10 cellular contexts compared by ENCODE assay signal in the genomic region with DNA sequence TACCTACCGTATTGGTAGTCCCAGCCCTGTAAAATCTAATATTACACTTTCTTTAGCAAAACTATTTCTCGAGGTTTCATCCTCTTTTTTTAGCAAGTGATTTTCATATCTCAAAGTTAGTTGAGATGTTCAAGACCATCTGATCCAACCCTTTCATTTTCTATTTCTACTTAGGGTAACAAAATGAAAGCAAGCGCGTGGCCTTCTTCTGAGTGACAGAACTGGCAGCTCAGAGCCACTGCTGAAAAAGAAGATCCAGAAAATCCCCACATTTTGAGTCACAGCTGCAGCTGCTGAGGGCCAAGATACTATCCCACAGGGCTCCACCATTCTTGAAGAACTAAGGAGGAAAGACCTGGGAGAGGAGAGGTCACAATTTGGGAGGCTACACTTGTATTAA. TPM values are rescaled to one million over a fixed set of nuclear protein-coding genes. Genes with fewer than 3 reads are reported as not detected.
DNase-seq lines count a peak whose midpoint lies in the region; ATAC-seq and TF ChIP-seq lines count a peak whose summit lies in the region.
"Had no signal": no experiment of that assay in that cellular context is flagged by ENCODE, and none has a peak within 500 bp of the region (broad histone marks: within the 10 kb centered on the region; RNA-seq: fewer than 3 reads in every experiment).

No MANE protein-coding gene starts in this region.

- 86 to 92% methylated on average over 4 of the region's 4 CpGs for WGBS in lower leg skin, 2 donors

- H3K27me3 Mint-ChIP-seq in naive B cell: no peaks in the 10 kb centered on the region
- H3K27me3 Mint-ChIP-seq: activated T-cell treated with anti-CD3 and anti-CD28 coated beads, Interleukin-2, amount 50 U/mL, for 24 hours had no signal

- H3K4me3 Mint-ChIP-seq in naive B cell: peak overlapping the region; percentile 54 to 90 (median 78)
- H3K4me3 Mint-ChIP-seq: activated T-cell treated with anti-CD3 and anti-CD28 coated beads, Interleukin-2, amount 50 U/mL, for 24 hours; dendritic cell treated with granulocyte-macrophage colony-stimulating factor and Interleukin-4, amounts not matched to agents 40 ng/mL and 50 ng/mL, for 4 days had no signal

- TF ChIP-seq CTCF in lower leg skin (IDR thresholded peaks at IDR 0.05): no peak

- intact Hi-C loops in lower leg skin (cut with DNase I; ENCODE audit: low total_unique reads) (no loop called here), Right ventricle myocardium inferior (cut with DNase I) (no loop called here)

- H3K4me3 ChIP-seq in lower leg skin (ENCODE audit: low read depth, poor library complexity, severe bottlenecking): no peak overlapping the region
- H3K4me3 ChIP-seq: SK-N-MC had no signal

- H3K27ac Mint-ChIP-seq in naive B cell: peak overlapping the region; percentile 86 to 97 (median 92)
- H3K27ac Mint-ChIP-seq: activated T-cell treated with anti-CD3 and anti-CD28 coated beads, Interleukin-2, amount 50 U/mL, for 24 hours; dendritic cell treated with granulocyte-macrophage colony-stimulating factor and Interleukin-4, amounts not matched to agents 40 ng/mL and 50 ng/mL, for 4 days had no signal

- TF ChIP-seq POLR2A in lower leg skin (IDR thresholded peaks at IDR 0.05): no peak

- H3K36me3 Mint-ChIP-seq in naive B cell: peaks cover 0 to 8% of the 10 kb centered on the region in 2 donors

- DNase-seq in naive B cell: peak; percentile 41
- DNase-seq in lower leg skin (ENCODE audit: low spot score in 2 of 2): no peak
- no peak for DNase-seq in GDM1 (lab: John Stamatoyannopoulos, UW)
- no peak for DNase-seq in Right ventricle myocardium inferior (ENCODE audit: missing footprints)
- DNase-seq: activated T-cell treated with anti-CD3 and anti-CD28 coated beads, Interleukin-2, amount 50 U/mL, for 24 hours had no signal

- H3K9me3 Mint-ChIP-seq in naive B cell: peaks cover 0 to 6% (median 3%) of the 10 kb centered on the region in 7 donors
- H3K9me3 Mint-ChIP-seq: dendritic cell treated with granulocyte-macrophage colony-stimulating factor and Interleukin-4, amounts not matched to agents 40 ng/mL and 50 ng/mL, for 4 days had no signal

- peaks cover 52 to 62% (median 57%) of the 10 kb centered on the region in 3 donors for H3K4me1 Mint-ChIP-seq in naive B cell

- ATAC-seq in GM18870 (IDR thresholded peaks at IDR 0.05; ENCODE audit: unreplicated experiment) (peak; percentile 80), GM21423 (IDR thresholded peaks at IDR 0.05; ENCODE audit: unreplicated experiment) (peak; percentile 73), HG03103 (IDR thresholded peaks at IDR 0.05; ENCODE audit: low read depth, unreplicated experiment) (peak; percentile 59), naive B cell (ENCODE audit: low read depth in 2 of 2) (peak; percentile 41 to 54), Right ventricle myocardium inferior (no peak)

RNA-seq across cellular contexts. Expression of a gene that starts 24.8 kb away (rescaled TPM):
- polyA plus RNA-seq in naive B cell (ENCODE audit: low read depth in 6 of 6): 10 to 100 TPM; 24.4 to 64.4 (median 58.4) TPM
- 10 to 100 TPM; 43.3 to 60.9 (median 49.3) TPM for total RNA-seq in lower leg skin
- 20.1 TPM for total RNA-seq in Right ventricle myocardium inferior
